ENCODE assay signal across 24 cellular contexts in the genomic region with DNA sequence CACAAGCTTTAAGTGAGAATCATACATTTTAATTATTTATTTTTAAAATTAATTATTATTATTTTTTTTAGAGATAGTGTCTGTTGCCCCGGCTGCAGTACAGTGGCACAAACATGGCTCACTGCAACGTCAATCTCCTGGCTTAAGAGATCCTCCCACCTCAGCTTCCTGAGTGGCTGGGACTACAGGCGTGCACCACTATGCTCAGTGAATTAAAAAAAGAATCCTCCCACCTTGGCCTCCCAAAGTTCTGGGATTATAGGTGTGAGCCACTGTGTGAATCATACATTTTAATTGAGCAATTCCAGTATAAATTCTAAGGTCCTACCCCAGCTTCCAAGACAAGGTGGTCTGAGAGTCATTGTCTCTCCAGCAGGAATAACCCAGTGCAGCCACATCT.
"Had no signal": no experiment of that assay in that cellular context is flagged by ENCODE, and none has a peak within 500 bp of the region (broad histone marks: within the 10 kb centered on the region; RNA-seq: fewer than 3 reads in every experiment).

No MANE protein-coding gene starts in this region.

- H3K36me3 Mint-ChIP-seq: mesothelial cell of epicardium had no signal

- H3K27me3 Mint-ChIP-seq: naive B cell; stimulated activated naive CD8-positive, alpha-beta T cell treated with anti-CD3 and anti-CD28 coated beads, Interleukin-15, amount 100 ng/mL, for 72 hours had no signal

- H3K4me3 ChIP-seq: coronary artery, esophagus muscularis mucosa, lung, mucosa of descending colon, prostate gland, sigmoid colon, spleen, suprapubic skin, transverse colon, upper lobe of right lung, uterus had no signal

- ATAC-seq: left lobe of liver; mucosa of descending colon; right cardiac atrium; stimulated activated naive CD8-positive, alpha-beta T cell treated with anti-CD3 and anti-CD28 coated beads, Interleukin-15, amount 100 ng/mL, for 72 hours; upper lobe of right lung had no signal

- H3K9me3 Mint-ChIP-seq: mesothelial cell of epicardium; stimulated activated naive CD8-positive, alpha-beta T cell treated with anti-CD3 and anti-CD28 coated beads, Interleukin-15, amount 100 ng/mL, for 72 hours had no signal

- H3K27ac Mint-ChIP-seq: mesothelial cell of epicardium; nephron progenitor cell; stimulated activated naive CD8-positive, alpha-beta T cell treated with anti-CD3 and anti-CD28 coated beads, Interleukin-15, amount 100 ng/mL, for 72 hours had no signal

- DNase-seq: dermis blood vessel endothelial cell; effector memory CD4-positive, alpha-beta T cell; foreskin melanocyte; kidney; mesenchymal stem cell; mucosa of descending colon; naive B cell; nephron progenitor cell; right cardiac atrium; sigmoid colon; spleen; stimulated activated naive CD4-positive, alpha-beta T cell; stimulated activated naive CD8-positive, alpha-beta T cell treated with anti-CD3 and anti-CD28 coated beads, Interleukin-15, amount 100 ng/mL, for 72 hours; transverse colon; upper lobe of right lung; uterus had no signal

- H3K4me3 Mint-ChIP-seq: mesothelial cell of epicardium; nephron progenitor cell; stimulated activated naive CD8-positive, alpha-beta T cell treated with anti-CD3 and anti-CD28 coated beads, Interleukin-15, amount 100 ng/mL, for 72 hours had no signal

- H3K27ac ChIP-seq: coronary artery, esophagus muscularis mucosa, prostate gland, sigmoid colon, spleen, suprapubic skin, transverse colon, upper lobe of right lung, uterus had no signal

- H3K9me3 ChIP-seq: esophagus muscularis mucosa, mucosa of descending colon, prostate gland, sigmoid colon, spleen, suprapubic skin, transverse colon, upper lobe of right lung, uterus had no signal

- H3K36me3 ChIP-seq: esophagus muscularis mucosa, prostate gland, sigmoid colon, suprapubic skin, transverse colon, upper lobe of right lung, uterus had no signal

- H3K27me3 ChIP-seq: esophagus muscularis mucosa, sigmoid colon, spleen, suprapubic skin, transverse colon, upper lobe of right lung, uterus had no signal

- FAIRE-seq: endothelial cell of umbilical vein, kidney had no signal
